ENCODE assay signal across 15 cellular contexts in the genomic region with DNA sequence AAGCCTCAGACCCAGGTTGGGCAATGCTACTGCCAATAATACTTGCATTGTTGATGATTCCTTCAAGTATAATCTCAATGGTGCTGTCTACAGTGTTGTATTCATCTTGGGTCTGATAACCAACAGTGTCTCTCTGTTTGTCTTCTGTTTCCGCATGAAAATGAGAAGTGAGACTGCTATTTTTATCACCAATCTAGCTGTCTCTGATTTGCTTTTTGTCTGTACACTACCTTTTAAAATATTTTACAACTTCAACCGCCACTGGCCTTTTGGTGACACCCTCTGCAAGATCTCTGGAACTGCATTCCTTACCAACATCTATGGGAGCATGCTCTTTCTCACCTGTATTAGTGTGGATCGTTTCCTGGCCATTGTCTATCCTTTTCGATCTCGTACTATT. TPM values are rescaled to one million over a fixed set of nuclear protein-coding genes. Genes with fewer than 3 reads are reported as not detected.
DNase-seq lines count a peak whose midpoint lies in the region; ATAC-seq, FAIRE-seq and TF ChIP-seq lines count a peak whose summit lies in the region.
"Had no signal": no experiment of that assay in that cellular context is flagged by ENCODE, and none has a peak within 500 bp of the region (broad histone marks: within the 10 kb centered on the region; RNA-seq: fewer than 3 reads in every experiment).

No MANE protein-coding gene starts in this region.

- no peak for FAIRE-seq in urothelium cell line (lab: Jason Lieb, UNC)
- FAIRE-seq: kidney had no signal

- ATAC-seq in GM18505 (IDR thresholded peaks at IDR 0.05; ENCODE audit: unreplicated experiment): peak; percentile 96
- peak; percentile 92 for ATAC-seq in GM21447 (IDR thresholded peaks at IDR 0.05; ENCODE audit: unreplicated experiment)
- peak; percentile 97 for ATAC-seq in HG03159 (IDR thresholded peaks at IDR 0.05; ENCODE audit: unreplicated experiment)
- peak; percentile 12 for ATAC-seq in T-helper 17 cell
- no peak for ATAC-seq in omental fat pad (ENCODE audit: low FRiP score)
- ATAC-seq in HG02970 (IDR thresholded peaks at IDR 0.05; ENCODE audit: low FRiP score, unreplicated experiment): no peak
- ATAC-seq: activated CD4-positive, CD25-positive, alpha-beta regulatory T cell treated with anti-CD3 and anti-CD28 coated beads, Interleukin-2, amount 50 U/mL, for 24 hours; activated naive CD4-positive, alpha-beta T cell treated with anti-CD3 and anti-CD28 coated beads, Interleukin-2, amount 50 U/mL, for 72 hours had no signal

- no peaks in the 10 kb centered on the region for H3K9me3 ChIP-seq in T-helper 17 cell (ENCODE audit: control insufficient read depth, low read length, poor library complexity, severe bottlenecking)
- no peaks in the 10 kb centered on the region for H3K9me3 ChIP-seq in Peyer's patch
- H3K9me3 ChIP-seq: right atrium auricular region had no signal

- H3K36me3 ChIP-seq in Peyer's patch: no peaks in the 10 kb centered on the region
- H3K36me3 ChIP-seq: right atrium auricular region had no signal

- H3K4me1 ChIP-seq in Peyer's patch: no peaks in the 10 kb centered on the region
- H3K4me1 ChIP-seq: right atrium auricular region had no signal

- no peaks in the 10 kb centered on the region for H3K36me3 Mint-ChIP-seq in T-helper 17 cell (ENCODE audit: low read depth)
- H3K36me3 Mint-ChIP-seq: activated naive CD4-positive, alpha-beta T cell treated with anti-CD3 and anti-CD28 coated beads, Interleukin-2, amount 50 U/mL, for 72 hours had no signal

- TF ChIP-seq POLR2A in GM18505 (IDR thresholded peaks at IDR 0.05; ENCODE audit: borderline replicate concordance, extremely low read depth, insufficient read depth, insufficient read length) (no peak), Peyer's patch (IDR thresholded peaks at IDR 0.05) (no peak)

- TF ChIP-seq CTCF in Peyer's patch (IDR thresholded peaks at IDR 0.05) (no peak), omental fat pad (IDR thresholded peaks at IDR 0.05) (no peak)

- H3K27ac Mint-ChIP-seq in T-helper 17 cell: no peak overlapping the region
- H3K27ac Mint-ChIP-seq: activated naive CD4-positive, alpha-beta T cell treated with anti-CD3 and anti-CD28 coated beads, Interleukin-2, amount 50 U/mL, for 72 hours had no signal

- no peak for DNase-seq in T-helper 17 cell
- no peak for DNase-seq in Peyer's patch
- no peak for DNase-seq in urothelium cell line (ENCODE audit: low spot score)
- no peak for DNase-seq in omental fat pad (ENCODE audit: low spot score)
- DNase-seq: effector memory CD4-positive, alpha-beta T cell; kidney; NCI-H510A; stimulated activated naive CD4-positive, alpha-beta T cell had no signal

- no peaks in the 10 kb centered on the region for H3K27me3 ChIP-seq in Peyer's patch
- H3K27me3 ChIP-seq: right atrium auricular region had no signal

- no peak overlapping the region for H3K4me3 Mint-ChIP-seq in T-helper 17 cell

- no peak overlapping the region for H3K4me3 ChIP-seq in Peyer's patch
- H3K4me3 ChIP-seq: right atrium auricular region had no signal

- H3K27ac ChIP-seq in Peyer's patch: peak overlapping the region in 1 of 4 donors; percentile 43
- H3K27ac ChIP-seq: right atrium auricular region had no signal

- H3K27me3 Mint-ChIP-seq in T-helper 17 cell: no peaks in the 10 kb centered on the region

- no peaks in the 10 kb centered on the region for H3K4me1 Mint-ChIP-seq in T-helper 17 cell

RNA-seq across cellular contexts. Expression of gene LPAR4, which starts 7.4 kb away (rescaled TPM):
- under 1 TPM in 1 of 2 donors, not detected in 1; 0.23 TPM for total RNA-seq in T-helper 17 cell
- total RNA-seq in Peyer's patch: not detected
- total RNA-seq in omental fat pad: 1 to 10 TPM in 1 of 4 donors, under 1 TPM in 2, not detected in 1; 0.24 to 1.6 (median 0.56) TPM
- total RNA-seq: activated naive CD4-positive, alpha-beta T cell treated with anti-CD3 and anti-CD28 coated beads, Interleukin-2, amount 50 U/mL, for 72 hours had no signal

Comparison
In these comparisons a context has a peak if more than half of its experiments do, and no peak if none do; other contexts are left out.
1. ATAC-seq: peak in GM18505 (single experiment), GM21447 (single experiment), HG03159 (single experiment) and T-helper 17 cell (single experiment); none in omental fat pad (single experiment) and HG02970 (single experiment).